2 cellular contexts compared by ENCODE assay signal in the genomic region with DNA sequence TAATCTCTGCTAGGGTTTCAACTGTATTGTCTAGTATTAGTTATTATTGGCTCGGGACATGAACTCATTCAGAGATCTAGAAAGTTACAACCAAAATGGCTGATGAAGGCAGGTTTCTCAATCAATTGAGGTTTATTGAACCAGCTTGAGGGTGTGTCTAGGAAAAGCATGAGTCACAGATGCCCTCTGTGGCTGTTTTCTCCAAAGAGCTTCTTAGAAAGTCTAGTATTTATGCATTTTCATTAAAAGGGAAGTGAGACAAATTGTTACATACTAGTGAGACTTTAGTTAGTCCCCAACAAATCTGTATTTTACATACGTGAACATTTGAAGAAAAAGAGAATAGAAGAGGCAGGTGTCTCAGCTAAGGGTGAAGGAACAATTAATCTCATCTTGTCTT.
TF ChIP-seq lines count a peak whose summit lies in the region.

No MANE protein-coding gene starts in this region.

TF ChIP-seq in HCT116, 20 proteins besides CTCF, POLR2A, EP300 and RAD21:
- TF ChIP-seq JUND (IDR thresholded peaks at IDR 0.05) (0 out of 2 replicates have a peak, but pooled peaks have one; percentile 16), ZFX (IDR thresholded peaks at IDR 0.05) (no peak)

TF ChIP-seq in HepG2, 621 proteins besides CTCF, POLR2A, EP300 and RAD21:
- TF ChIP-seq FOXA3 (CRISPR knock-in tag; IDR thresholded peaks at IDR 0.05), result no peak
- no peak for TF ChIP-seq THAP9 (CRISPR knock-in tag; IDR thresholded peaks at IDR 0.05; ENCODE audit: borderline replicate concordance)
- TF ChIP-seq, protein P1, sequence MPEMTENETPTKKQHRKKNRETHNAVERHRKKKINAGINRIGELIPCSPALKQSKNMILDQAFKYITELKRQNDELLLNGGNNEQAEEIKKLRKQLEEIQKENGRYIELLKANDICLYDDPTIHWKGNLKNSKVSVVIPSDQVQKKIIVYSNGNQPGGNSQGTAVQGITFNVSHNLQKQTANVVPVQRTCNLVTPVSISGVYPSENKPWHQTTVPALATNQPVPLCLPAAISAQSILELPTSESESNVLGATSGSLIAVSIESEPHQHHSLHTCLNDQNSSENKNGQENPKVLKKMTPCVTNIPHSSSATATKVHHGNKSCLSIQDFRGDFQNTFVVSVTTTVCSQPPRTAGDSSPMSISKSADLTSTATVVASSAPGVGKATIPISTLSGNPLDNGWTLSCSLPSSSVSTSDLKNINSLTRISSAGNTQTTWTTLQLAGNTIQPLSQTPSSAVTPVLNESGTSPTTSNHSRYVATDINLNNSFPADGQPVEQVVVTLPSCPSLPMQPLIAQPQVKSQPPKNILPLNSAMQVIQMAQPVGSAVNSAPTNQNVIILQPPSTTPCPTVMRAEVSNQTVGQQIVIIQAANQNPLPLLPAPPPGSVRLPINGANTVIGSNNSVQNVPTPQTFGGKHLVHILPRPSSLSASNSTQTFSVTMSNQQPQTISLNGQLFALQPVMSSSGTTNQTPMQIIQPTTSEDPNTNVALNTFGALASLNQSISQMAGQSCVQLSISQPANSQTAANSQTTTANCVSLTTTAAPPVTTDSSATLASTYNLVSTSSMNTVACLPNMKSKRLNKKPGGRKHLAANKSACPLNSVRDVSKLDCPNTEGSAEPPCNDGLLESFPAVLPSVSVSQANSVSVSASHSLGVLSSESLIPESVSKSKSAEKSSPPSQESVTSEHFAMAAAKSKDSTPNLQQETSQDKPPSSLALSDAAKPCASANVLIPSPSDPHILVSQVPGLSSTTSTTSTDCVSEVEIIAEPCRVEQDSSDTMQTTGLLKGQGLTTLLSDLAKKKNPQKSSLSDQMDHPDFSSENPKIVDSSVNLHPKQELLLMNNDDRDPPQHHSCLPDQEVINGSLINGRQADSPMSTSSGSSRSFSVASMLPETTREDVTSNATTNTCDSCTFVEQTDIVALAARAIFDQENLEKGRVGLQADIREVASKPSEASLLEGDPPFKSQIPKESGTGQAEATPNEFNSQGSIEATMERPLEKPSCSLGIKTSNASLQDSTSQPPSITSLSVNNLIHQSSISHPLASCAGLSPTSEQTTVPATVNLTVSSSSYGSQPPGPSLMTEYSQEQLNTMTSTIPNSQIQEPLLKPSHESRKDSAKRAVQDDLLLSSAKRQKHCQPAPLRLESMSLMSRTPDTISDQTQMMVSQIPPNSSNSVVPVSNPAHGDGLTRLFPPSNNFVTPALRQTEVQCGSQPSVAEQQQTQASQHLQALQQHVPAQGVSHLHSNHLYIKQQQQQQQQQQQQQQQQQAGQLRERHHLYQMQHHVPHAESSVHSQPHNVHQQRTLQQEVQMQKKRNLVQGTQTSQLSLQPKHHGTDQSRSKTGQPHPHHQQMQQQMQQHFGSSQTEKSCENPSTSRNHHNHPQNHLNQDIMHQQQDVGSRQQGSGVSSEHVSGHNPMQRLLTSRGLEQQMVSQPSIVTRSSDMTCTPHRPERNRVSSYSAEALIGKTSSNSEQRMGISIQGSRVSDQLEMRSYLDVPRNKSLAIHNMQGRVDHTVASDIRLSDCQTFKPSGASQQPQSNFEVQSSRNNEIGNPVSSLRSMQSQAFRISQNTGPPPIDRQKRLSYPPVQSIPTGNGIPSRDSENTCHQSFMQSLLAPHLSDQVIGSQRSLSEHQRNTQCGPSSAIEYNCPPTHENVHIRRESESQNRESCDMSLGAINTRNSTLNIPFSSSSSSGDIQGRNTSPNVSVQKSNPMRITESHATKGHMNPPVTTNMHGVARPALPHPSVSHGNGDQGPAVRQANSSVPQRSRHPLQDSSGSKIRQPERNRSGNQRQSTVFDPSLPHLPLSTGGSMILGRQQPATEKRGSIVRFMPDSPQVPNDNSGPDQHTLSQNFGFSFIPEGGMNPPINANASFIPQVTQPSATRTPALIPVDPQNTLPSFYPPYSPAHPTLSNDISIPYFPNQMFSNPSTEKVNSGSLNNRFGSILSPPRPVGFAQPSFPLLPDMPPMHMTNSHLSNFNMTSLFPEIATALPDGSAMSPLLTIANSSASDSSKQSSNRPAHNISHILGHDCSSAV (CRISPR knock-in tag; IDR thresholded peaks at IDR 0.05; ENCODE audit: borderline replicate concordance), result no peak
- TF ChIP-seq HHEX (CRISPR knock-in tag; IDR thresholded peaks at IDR 0.05), result no peak
- TF ChIP-seq, protein P2, sequence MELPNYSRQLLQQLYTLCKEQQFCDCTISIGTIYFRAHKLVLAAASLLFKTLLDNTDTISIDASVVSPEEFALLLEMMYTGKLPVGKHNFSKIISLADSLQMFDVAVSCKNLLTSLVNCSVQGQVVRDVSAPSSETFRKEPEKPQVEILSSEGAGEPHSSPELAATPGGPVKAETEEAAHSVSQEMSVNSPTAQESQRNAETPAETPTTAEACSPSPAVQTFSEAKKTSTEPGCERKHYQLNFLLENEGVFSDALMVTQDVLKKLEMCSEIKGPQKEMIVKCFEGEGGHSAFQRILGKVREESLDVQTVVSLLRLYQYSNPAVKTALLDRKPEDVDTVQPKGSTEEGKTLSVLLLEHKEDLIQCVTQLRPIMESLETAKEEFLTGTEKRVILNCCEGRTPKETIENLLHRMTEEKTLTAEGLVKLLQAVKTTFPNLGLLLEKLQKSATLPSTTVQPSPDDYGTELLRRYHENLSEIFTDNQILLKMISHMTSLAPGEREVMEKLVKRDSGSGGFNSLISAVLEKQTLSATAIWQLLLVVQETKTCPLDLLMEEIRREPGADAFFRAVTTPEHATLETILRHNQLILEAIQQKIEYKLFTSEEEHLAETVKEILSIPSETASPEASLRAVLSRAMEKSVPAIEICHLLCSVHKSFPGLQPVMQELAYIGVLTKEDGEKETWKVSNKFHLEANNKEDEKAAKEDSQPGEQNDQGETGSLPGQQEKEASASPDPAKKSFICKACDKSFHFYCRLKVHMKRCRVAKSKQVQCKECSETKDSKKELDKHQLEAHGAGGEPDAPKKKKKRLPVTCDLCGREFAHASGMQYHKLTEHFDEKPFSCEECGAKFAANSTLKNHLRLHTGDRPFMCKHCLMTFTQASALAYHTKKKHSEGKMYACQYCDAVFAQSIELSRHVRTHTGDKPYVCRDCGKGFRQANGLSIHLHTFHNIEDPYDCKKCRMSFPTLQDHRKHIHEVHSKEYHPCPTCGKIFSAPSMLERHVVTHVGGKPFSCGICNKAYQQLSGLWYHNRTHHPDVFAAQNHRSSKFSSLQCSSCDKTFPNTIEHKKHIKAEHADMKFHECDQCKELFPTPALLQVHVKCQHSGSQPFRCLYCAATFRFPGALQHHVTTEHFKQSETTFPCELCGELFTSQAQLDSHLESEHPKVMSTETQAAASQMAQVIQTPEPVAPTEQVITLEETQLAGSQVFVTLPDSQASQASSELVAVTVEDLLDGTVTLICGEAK (IDR thresholded peaks at IDR 0.05), result no peak
- TF ChIP-seq, protein P2 (CRISPR knock-in tag; IDR thresholded peaks at IDR 0.05), result no peak
- TF ChIP-seq ZGPAT (CRISPR knock-in tag; IDR thresholded peaks at IDR 0.05), result no peak
- no peak for TF ChIP-seq SMARCE1 (IDR thresholded peaks at IDR 0.05; ENCODE audit: borderline replicate concordance)
TF ChIP-seq in HepG2: peak in this region for 0.
